25 cellular contexts compared by ENCODE assay signal in genomic region chr3:132710311-132710710, GRCh38.
"Had no signal": no experiment of that assay in that cellular context is flagged by ENCODE, and none has a peak within 500 bp of the region (broad histone marks: within the 10 kb centered on the region; RNA-seq: fewer than 3 reads in every experiment).

No MANE protein-coding gene starts in this region.

- H2AFZ ChIP-seq: hepatocyte had no signal

- H3K4me3 ChIP-seq: coronary artery, dorsolateral prefrontal cortex, esophagus squamous epithelium, gastroesophageal sphincter, heart left ventricle, hepatocyte, left lung, lower lobe of right lung, mucosa of descending colon had no signal

- H3K79me2 ChIP-seq: hepatocyte had no signal

- DNase-seq: dermis blood vessel endothelial cell; dorsolateral prefrontal cortex; effector CD4-positive, alpha-beta T cell; effector memory CD4-positive, alpha-beta T cell; erythroblast; esophagus squamous epithelium; foreskin fibroblast; heart left ventricle; hypothalamus; immature natural killer cell; islet precursor cell; kidney; kidney glomerular epithelial cell; left lung; left ventricle myocardium superior; lower lobe of right lung; mesenchymal stem cell; mucosa of descending colon; naive B cell had no signal

- H3K4me1 ChIP-seq: esophagus squamous epithelium, gastroesophageal sphincter, left lung, lower lobe of right lung had no signal

- H3K27me3 Mint-ChIP-seq: naive B cell had no signal

- H3K4me1 Mint-ChIP-seq: mesothelial cell of epicardium, naive B cell had no signal

- H3K27ac ChIP-seq: coronary artery, epithelial cell of prostate, esophagus squamous epithelium, gastroesophageal sphincter, heart left ventricle, hepatocyte, left lung, lower lobe of right lung had no signal

- ATAC-seq: esophagus mucosa, gastroesophageal sphincter, heart left ventricle, left lung, left ventricle myocardium superior, lower lobe of right lung, mucosa of descending colon had no signal

- H3K9me3 Mint-ChIP-seq: immature natural killer cell, mesothelial cell of epicardium, naive B cell had no signal

- H3K4me2 ChIP-seq: hepatocyte had no signal

- H3K9me3 ChIP-seq: esophagus squamous epithelium, gastroesophageal sphincter, heart left ventricle, left lung, lower lobe of right lung, mucosa of descending colon had no signal

- H3K4me3 Mint-ChIP-seq: immature natural killer cell, mesothelial cell of epicardium had no signal

- H3K27me3 ChIP-seq: dorsolateral prefrontal cortex, esophagus squamous epithelium, gastroesophageal sphincter, heart left ventricle, hepatocyte, left lung had no signal

- H3K27ac Mint-ChIP-seq: mesothelial cell of epicardium had no signal
